In the genomic region with DNA sequence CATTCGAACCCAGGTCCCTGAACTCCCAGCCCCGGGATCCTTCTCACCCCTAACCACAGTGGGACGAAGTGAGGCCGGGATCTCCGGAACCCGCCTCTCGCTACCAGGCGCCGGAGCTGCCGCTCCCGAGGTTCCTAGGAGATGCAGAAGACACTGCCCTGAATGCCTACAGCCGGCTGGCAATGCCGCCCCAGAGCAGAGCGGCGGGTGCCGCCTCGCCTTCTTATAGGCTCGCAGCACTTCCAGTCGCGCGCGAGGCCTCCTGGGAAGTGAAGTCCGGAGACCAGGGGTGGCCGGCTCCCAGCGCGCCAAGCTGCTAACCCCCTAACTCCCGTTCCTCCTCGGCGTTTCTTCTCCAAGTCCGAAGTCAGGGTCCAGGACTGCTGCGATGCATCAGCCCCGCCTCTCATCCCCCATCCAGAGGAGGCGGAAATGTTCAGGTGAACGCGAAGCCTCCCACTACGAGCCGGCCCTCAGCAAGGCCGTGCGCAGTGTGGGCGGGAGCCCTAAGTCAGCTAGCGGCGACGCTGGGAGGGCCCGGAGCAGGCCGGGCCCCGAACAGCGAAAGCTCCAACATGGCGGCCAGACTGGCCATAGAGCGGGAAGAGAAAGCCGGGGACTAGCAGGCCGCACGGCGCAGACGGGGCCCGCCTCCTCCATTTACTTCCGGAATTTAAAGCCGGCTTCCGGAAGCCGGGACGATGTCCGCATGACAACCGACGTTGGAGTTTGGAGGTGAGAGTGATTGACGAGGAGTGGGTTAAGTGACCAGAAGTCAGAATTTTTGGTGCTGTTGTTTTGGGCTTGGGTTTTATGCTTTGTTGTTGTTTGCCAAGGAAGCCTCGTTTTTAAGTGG, we compare ENCODE assay signal across 1 cellular context.
A peak's percentile ranks its signal among the peaks of the same experiment; 100 is the strongest.
TF ChIP-seq lines count a peak whose summit lies in the region.

A gene with protein sequence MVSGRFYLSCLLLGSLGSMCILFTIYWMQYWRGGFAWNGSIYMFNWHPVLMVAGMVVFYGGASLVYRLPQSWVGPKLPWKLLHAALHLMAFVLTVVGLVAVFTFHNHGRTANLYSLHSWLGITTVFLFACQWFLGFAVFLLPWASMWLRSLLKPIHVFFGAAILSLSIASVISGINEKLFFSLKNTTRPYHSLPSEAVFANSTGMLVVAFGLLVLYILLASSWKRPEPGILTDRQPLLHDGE (minus strand): TSS at position 197 of the 856 bp plus-strand sequence. CDS start 5,169 bp downstream, outside the sequence.
A gene (plus strand): TSS at position 689 of the 856 bp plus-strand sequence. CDS start 2,017 bp downstream, outside the sequence.

TF ChIP-seq in A549, 52 proteins besides CTCF, POLR2A, EP300 and RAD21 (continued from another document):
- TF ChIP-seq, protein P1, sequence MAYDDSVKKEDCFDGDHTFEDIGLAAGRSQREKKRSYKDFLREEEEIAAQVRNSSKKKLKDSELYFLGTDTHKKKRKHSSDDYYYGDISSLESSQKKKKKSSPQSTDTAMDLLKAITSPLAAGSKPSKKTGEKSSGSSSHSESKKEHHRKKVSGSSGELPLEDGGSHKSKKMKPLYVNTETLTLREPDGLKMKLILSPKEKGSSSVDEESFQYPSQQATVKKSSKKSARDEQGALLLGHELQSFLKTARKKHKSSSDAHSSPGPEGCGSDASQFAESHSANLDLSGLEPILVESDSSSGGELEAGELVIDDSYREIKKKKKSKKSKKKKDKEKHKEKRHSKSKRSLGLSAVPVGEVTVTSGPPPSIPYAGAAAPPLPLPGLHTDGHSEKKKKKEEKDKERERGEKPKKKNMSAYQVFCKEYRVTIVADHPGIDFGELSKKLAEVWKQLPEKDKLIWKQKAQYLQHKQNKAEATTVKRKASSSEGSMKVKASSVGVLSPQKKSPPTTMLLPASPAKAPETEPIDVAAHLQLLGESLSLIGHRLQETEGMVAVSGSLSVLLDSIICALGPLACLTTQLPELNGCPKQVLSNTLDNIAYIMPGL (CRISPR knock-in tag; IDR thresholded peaks at IDR 0.05; ENCODE audit: borderline replicate concordance), result no peak
- no peak for TF ChIP-seq FOSB (CRISPR knock-in tag; IDR thresholded peaks at IDR 0.05)
- peak; percentile 18; the same call in 1 of the 2 replicates for TF ChIP-seq MYC (IDR thresholded peaks at IDR 0.05; ENCODE audit: borderline replicate concordance, low read length)
- TF ChIP-seq, protein P2, sequence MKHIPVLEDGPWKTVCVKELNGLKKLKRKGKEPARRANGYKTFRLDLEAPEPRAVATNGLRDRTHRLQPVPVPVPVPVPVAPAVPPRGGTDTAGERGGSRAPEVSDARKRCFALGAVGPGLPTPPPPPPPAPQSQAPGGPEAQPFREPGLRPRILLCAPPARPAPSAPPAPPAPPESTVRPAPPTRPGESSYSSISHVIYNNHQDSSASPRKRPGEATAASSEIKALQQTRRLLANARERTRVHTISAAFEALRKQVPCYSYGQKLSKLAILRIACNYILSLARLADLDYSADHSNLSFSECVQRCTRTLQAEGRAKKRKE (CRISPR knock-in tag; IDR thresholded peaks at IDR 0.05; ENCODE audit: low read depth), result no peak
- no peak for TF ChIP-seq ZNF302 (CRISPR knock-in tag; IDR thresholded peaks at IDR 0.05)
- TF ChIP-seq, protein P3, sequence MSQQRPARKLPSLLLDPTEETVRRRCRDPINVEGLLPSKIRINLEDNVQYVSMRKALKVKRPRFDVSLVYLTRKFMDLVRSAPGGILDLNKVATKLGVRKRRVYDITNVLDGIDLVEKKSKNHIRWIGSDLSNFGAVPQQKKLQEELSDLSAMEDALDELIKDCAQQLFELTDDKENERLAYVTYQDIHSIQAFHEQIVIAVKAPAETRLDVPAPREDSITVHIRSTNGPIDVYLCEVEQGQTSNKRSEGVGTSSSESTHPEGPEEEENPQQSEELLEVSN (IDR thresholded peaks at IDR 0.05; ENCODE audit: borderline replicate concordance, low read depth), result peak; percentile 97
- peak; percentile 96 for TF ChIP-seq PHF8 (IDR thresholded peaks at IDR 0.05; ENCODE audit: borderline replicate concordance, low read depth)
- TF ChIP-seq EHF (CRISPR knock-in tag; IDR thresholded peaks at IDR 0.05), result no peak
- TF ChIP-seq TP53 (CRISPR knock-in tag; IDR thresholded peaks at IDR 0.05), result peak; percentile 67; the same call in 1 of the 2 replicates
- no peak for TF ChIP-seq GATA3 (IDR thresholded peaks at IDR 0.05; ENCODE audit: borderline replicate concordance)
- 0 out of 2 replicates have a peak, but pooled peaks have one; percentile 4 for TF ChIP-seq HDAC2 (IDR thresholded peaks at IDR 0.05)
- TF ChIP-seq ZFP36 (IDR thresholded peaks at IDR 0.05; ENCODE audit: borderline replicate concordance, partially characterized antibody), result no peak
- TF ChIP-seq KDM5A (IDR thresholded peaks at IDR 0.05), result no peak
- TF ChIP-seq EHMT2 (IDR thresholded peaks at IDR 0.05; ENCODE audit: low read depth), result no peak
- TF ChIP-seq, protein P4, sequence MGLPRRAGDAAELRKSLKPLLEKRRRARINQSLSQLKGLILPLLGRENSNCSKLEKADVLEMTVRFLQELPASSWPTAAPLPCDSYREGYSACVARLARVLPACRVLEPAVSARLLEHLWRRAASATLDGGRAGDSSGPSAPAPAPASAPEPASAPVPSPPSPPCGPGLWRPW (IDR thresholded peaks at IDR 0.05), result no peak
- TF ChIP-seq CEBPB (IDR thresholded peaks at IDR 0.05), result no peak
- TF ChIP-seq RNF2 (IDR thresholded peaks at IDR 0.05; ENCODE audit: borderline replicate concordance, low read depth), result no peak
- no peak for TF ChIP-seq CHD4 (IDR thresholded peaks at IDR 0.05; ENCODE audit: borderline replicate concordance)
- no peak for TF ChIP-seq POLR2AphosphoS2 (conservative IDR thresholded peaks at IDR 0.05; ENCODE audit: low read length)
- TF ChIP-seq, protein P5, sequence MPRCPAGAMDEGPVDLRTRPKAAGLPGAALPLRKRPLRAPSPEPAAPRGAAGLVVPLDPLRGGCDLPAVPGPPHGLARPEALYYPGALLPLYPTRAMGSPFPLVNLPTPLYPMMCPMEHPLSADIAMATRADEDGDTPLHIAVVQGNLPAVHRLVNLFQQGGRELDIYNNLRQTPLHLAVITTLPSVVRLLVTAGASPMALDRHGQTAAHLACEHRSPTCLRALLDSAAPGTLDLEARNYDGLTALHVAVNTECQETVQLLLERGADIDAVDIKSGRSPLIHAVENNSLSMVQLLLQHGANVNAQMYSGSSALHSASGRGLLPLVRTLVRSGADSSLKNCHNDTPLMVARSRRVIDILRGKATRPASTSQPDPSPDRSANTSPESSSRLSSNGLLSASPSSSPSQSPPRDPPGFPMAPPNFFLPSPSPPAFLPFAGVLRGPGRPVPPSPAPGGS (IDR thresholded peaks at IDR 0.05), result peak; percentile 89
- TF ChIP-seq JUN (IDR thresholded peaks at IDR 0.05), result peak; percentile 83 to 93
- TF ChIP-seq HEYL (CRISPR knock-in tag; IDR thresholded peaks at IDR 0.05), result no peak
- no peak for TF ChIP-seq MAZ (IDR thresholded peaks at IDR 0.05; ENCODE audit: borderline replicate concordance, low read depth, low read length)
- TF ChIP-seq, protein P6, sequence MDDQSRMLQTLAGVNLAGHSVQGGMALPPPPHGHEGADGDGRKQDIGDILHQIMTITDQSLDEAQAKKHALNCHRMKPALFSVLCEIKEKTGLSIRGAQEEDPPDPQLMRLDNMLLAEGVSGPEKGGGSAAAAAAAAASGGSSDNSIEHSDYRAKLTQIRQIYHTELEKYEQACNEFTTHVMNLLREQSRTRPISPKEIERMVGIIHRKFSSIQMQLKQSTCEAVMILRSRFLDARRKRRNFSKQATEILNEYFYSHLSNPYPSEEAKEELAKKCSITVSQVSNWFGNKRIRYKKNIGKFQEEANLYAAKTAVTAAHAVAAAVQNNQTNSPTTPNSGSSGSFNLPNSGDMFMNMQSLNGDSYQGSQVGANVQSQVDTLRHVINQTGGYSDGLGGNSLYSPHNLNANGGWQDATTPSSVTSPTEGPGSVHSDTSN (IDR thresholded peaks at IDR 0.05), result peak; percentile 60; the same call in 1 of the 2 replicates
- no peak for TF ChIP-seq NR3C1 (IDR thresholded peaks at IDR 0.05)
- TF ChIP-seq ZC3H11A (IDR thresholded peaks at IDR 0.05), result no peak
- TF ChIP-seq, protein P7, sequence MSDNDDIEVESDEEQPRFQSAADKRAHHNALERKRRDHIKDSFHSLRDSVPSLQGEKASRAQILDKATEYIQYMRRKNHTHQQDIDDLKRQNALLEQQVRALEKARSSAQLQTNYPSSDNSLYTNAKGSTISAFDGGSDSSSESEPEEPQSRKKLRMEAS (IDR thresholded peaks at IDR 0.05), result peak; percentile 90
- TF ChIP-seq FOXS1 (CRISPR knock-in tag; IDR thresholded peaks at IDR 0.05), result no peak
- TF ChIP-seq NPAS2 (CRISPR knock-in tag; IDR thresholded peaks at IDR 0.05; ENCODE audit: borderline replicate concordance), result no peak
